Comparison of ENCODE assay signal across 24 cellular contexts in genomic region chr6:93550551-93551276, GRCh38.
DNase-seq lines count a peak whose midpoint lies in the region; ATAC-seq, FAIRE-seq and TF ChIP-seq lines count a peak whose summit lies in the region.
"Had no signal": no experiment of that assay in that cellular context is flagged by ENCODE, and none has a peak within 500 bp of the region (broad histone marks: within the 10 kb centered on the region; RNA-seq: fewer than 3 reads in every experiment).

No MANE protein-coding gene starts in this region.

- H3K4me1 ChIP-seq in left lung: no peaks in the 10 kb centered on the region
- H3K4me1 ChIP-seq: adrenal gland had no signal

- no peaks in the 10 kb centered on the region for H3K27me3 ChIP-seq in left lung
- H3K27me3 ChIP-seq: adrenal gland, ovary, sigmoid colon had no signal

- no peak for FAIRE-seq in frontal cortex (lab: Jason Lieb, UNC)
- FAIRE-seq: GM12878 had no signal

- TF ChIP-seq CTCF in epithelial cell of proximal tubule (conservative IDR thresholded peaks at IDR 0.05; ENCODE audit: low read depth, low read length) (no peak), left lung (IDR thresholded peaks at IDR 0.05) (no peak)

- peaks cover 0 to 6% of the 10 kb centered on the region in 2 donors for H3K9me3 ChIP-seq in left lung
- H3K9me3 ChIP-seq: adrenal gland, ovary, sigmoid colon had no signal

- in situ Hi-C loops in Caki2 (cut with HindIII; ENCODE audit: low pct_unique_long_range_greater_than_20kb, low sequenced_read_pairs): no loop called here

- ATAC-seq in left lung: no peak
- ATAC-seq: GM12878, Panc1, SK-N-SH treated with all-trans-retinoic acid at 6 μM for 48 hours had no signal

- intact Hi-C loops in left lung (cut with DNase I): no loop called here

- DNase-seq in Caki2 (ENCODE audit: low read depth) (peak; percentile 34), HT1080 (ENCODE audit: low read depth) (peak; percentile 62), NCI-H446 treated with DMSO at 0.1 percent for 48 hours (lab: John Stamatoyannopoulos, UW) (peak; percentile 55), epithelial cell of proximal tubule (ENCODE audit: low read depth) (peak; percentile 16), frontal cortex (ENCODE audit: low spot score in 2 of 2) (no peak), left lung (no peak), DMS 273 treated with DMSO at 0.1 percent for 48 hours (lab: John Stamatoyannopoulos, UW) (no peak)
- DNase-seq in activated CD4-positive, CD25-positive, alpha-beta regulatory T cell (lab: John Stamatoyannopoulos, UW): no peak
- DNase-seq: activated CD4-positive, alpha-beta T cell treated with anti-CD3 and anti-CD28 coated beads for 4 hours; activated gamma-delta T cell; adrenal gland; COR-L47; effector CD8-positive, alpha-beta T cell; GDM1; H9; MV-4-11; NCI-H524 treated with DMSO at 0.1 percent for 48 hours; ovary; sigmoid colon; stimulated activated CD4-positive, alpha-beta T cell treated with anti-CD3 and anti-CD28 coated beads, Interleukin-2, amount 100 ng/mL, for 24 hours had no signal

- H3K4me3 ChIP-seq in epithelial cell of proximal tubule (ENCODE audit: low read depth, low read length): no peak overlapping the region
- H3K4me3 ChIP-seq in left lung: no peak overlapping the region
- H3K4me3 ChIP-seq: adrenal gland, GM12878, lung, ovary had no signal

- no peaks in the 10 kb centered on the region for H3K36me3 ChIP-seq in left lung
- H3K36me3 ChIP-seq: adrenal gland, ovary, sigmoid colon had no signal

- H3K27ac ChIP-seq in left lung: no peak overlapping the region
- H3K27ac ChIP-seq: adrenal gland, ovary, sigmoid colon had no signal

Comparison
In these comparisons a context has a peak if more than half of its experiments do, and no peak if none do; other contexts are left out.
1. DNase-seq: peak in Caki2 (single experiment), HT1080 (single experiment), NCI-H446 treated with DMSO at 0.1 percent for 48 hours (single experiment) and epithelial cell of proximal tubule (single experiment); none in activated CD4-positive, CD25-positive, alpha-beta regulatory T cell (0 of 4), frontal cortex (0 of 2), left lung (0 of 2) and DMS 273 treated with DMSO at 0.1 percent for 48 hours (single experiment).